Comparison of ENCODE assay signal across 8 cellular contexts in genomic region chr1:152034654-152035405, GRCh38. TPM values are rescaled to one million over a fixed set of nuclear protein-coding genes. Genes with fewer than 3 reads are reported as not detected.
DNase-seq lines count a peak whose midpoint lies in the region; ATAC-seq, FAIRE-seq and TF ChIP-seq lines count a peak whose summit lies in the region.

No MANE protein-coding gene starts in this region.

- H3K9me3 ChIP-seq in A549 (no peaks in the 10 kb centered on the region), gastroesophageal sphincter (no peaks in the 10 kb centered on the region), psoas muscle (no peaks in the 10 kb centered on the region)

- POLR2A ChIA-PET in A549 (lab: Yijun Ruan, JAX) (interaction anchor here (0.6 to 4.5 kb wide), 9 partner anchors 13 to 424 kb away, joined by 3 to 118 read pairs (median 3); partner anchors contain the start of gene THEM4), RWPE1 (lab: Yijun Ruan, JAX; ENCODE audit: low non-redundant PET) (interaction anchor here (0.6 to 2.2 kb wide), 3 partner anchors 13 to 148 kb away, joined by 3 to 8 read pairs (median 5); no protein-coding TSS in a partner anchor)

- DNase-seq in A549 (ENCODE audit: low read depth in 1 of 2, low spot score in 1 of 2) (peak; percentile 80 to 86), GM18507 (ENCODE audit: extremely low spot score, insufficient read length, low read depth) (peak; percentile 46), HS-27A (ENCODE audit: low read depth) (peak; percentile 72), RWPE1 (ENCODE audit: low spot score) (peak; percentile 79), psoas muscle (peak in 1 of 2 donors; percentile 30), midbrain (lab: John Stamatoyannopoulos, UW) (no peak)
- DNase-seq in activated T-helper 9 cell treated with anti-CD3 and anti-CD28 coated beads, Interleukin-2, amount 50 U/mL, for 16 hours (ENCODE audit: low read depth) = peak; percentile 50

- FAIRE-seq in A549 (lab: Jason Lieb, UNC) = no peak
- FAIRE-seq in GM18507 (lab: Jason Lieb, UNC) = peak; percentile 78

- H3K4me1 ChIP-seq in A549 (peaks cover 31% of the 10 kb centered on the region), gastroesophageal sphincter (peaks cover 0 to 43% (median 8%) of the 10 kb centered on the region in 3 donors), psoas muscle (peaks cover 8% of the 10 kb centered on the region)

- TF ChIP-seq EP300 in A549 (IDR thresholded peaks at IDR 0.05) (no peak), gastroesophageal sphincter (IDR thresholded peaks at IDR 0.05) (no peak)

- TF ChIP-seq POLR2A in A549 (IDR thresholded peaks at IDR 0.05; ENCODE audit: low read length) (no peak), gastroesophageal sphincter (IDR thresholded peaks at IDR 0.05) (no peak)

- CTCF ChIA-PET in A549 (lab: Yijun Ruan, JAX) (interaction anchor here (0.7 to 5.5 kb wide), 30 partner anchors 8 to 423 kb away, joined by 3 to 68 read pairs (median 7); partner anchors contain the start of gene THEM4), RWPE1 (lab: Yijun Ruan, JAX) (interaction anchor here (0.6 to 2.1 kb wide), 14 partner anchors 11 to 94 kb away, joined by 3 to 7 read pairs (median 4); no protein-coding TSS in a partner anchor)

- TF ChIP-seq CTCF in A549 (IDR thresholded peaks at IDR 0.05) = peak; percentile 73
- TF ChIP-seq CTCF in RWPE1 (conservative IDR thresholded peaks at IDR 0.05; ENCODE audit: low read depth) = peak; percentile 85
- peak; percentile 17 to 61 (median 44) for TF ChIP-seq CTCF in gastroesophageal sphincter (IDR thresholded peaks at IDR 0.05)
- TF ChIP-seq CTCF in psoas muscle (IDR thresholded peaks at IDR 0.05) = peak; percentile 47

- WGBS in A549 (ENCODE audit: missing lambda C conversion rate) = under 1% methylated on average over 8 of the region's 8 CpGs
- WGBS in gastroesophageal sphincter (ENCODE audit: low coverage in 1 of 2), 2 donors = 24 to 30% methylated on average over 2 to 5 of the region's 8 CpGs
- WGBS in psoas muscle, 3 donors = 25 to 38% (median 28%) methylated on average over 8 of the region's 8 CpGs

- H3K4me2 ChIP-seq in A549 = peak overlapping the region; percentile 99

- H3K36me3 ChIP-seq in gastroesophageal sphincter (peaks cover 0 to 38% of the 10 kb centered on the region in 2 donors), psoas muscle (ENCODE audit: insufficient read depth in 1 of 2, low read depth in 1 of 2) (peaks cover 12 to 24% of the 10 kb centered on the region in 2 donors)

- ATAC-seq in A549 (peak; percentile 44 to 59), gastroesophageal sphincter (no peak), psoas muscle (peak in 3 of 4 donors; percentile 33 to 40 (median 38))

- H3K4me3 ChIP-seq in A549 = peak overlapping the region; percentile 78
- peak overlapping the region; percentile 43 to 70 for H3K4me3 ChIP-seq in gastroesophageal sphincter
- H3K4me3 ChIP-seq in psoas muscle = peak overlapping the region; percentile 69

- intact Hi-C loops in psoas muscle (cut with DNase I) = no loop called here

- peak; percentile 44 to 54 for TF ChIP-seq RAD21 in A549 (conservative IDR thresholded peaks at IDR 0.05 in 1 of 2, IDR thresholded peaks at IDR 0.05 in 1 of 2)

- H3K27ac ChIP-seq in A549 (peak overlapping the region; percentile 98 to 100), RWPE1 (peak overlapping the region; percentile 97), gastroesophageal sphincter (peak overlapping the region in 3 of 4 donors; percentile 83 to 89 (median 89)), psoas muscle (peak overlapping the region; percentile 83)

- H3K27me3 ChIP-seq in gastroesophageal sphincter (no peaks in the 10 kb centered on the region), psoas muscle (ENCODE audit: insufficient read depth in 3 of 3, low read length in 2 of 3) (peaks cover 0 to 27% (median 0%) of the 10 kb centered on the region in 3 donors)

TF ChIP-seq in A549, 52 proteins besides CTCF, POLR2A, EP300 and RAD21:
- peak; percentile 16; the same call in 1 of the 2 replicates for TF ChIP-seq FOSB (CRISPR knock-in tag; IDR thresholded peaks at IDR 0.05)
- TF ChIP-seq SMC3 (IDR thresholded peaks at IDR 0.05) = peak; percentile 70
- 0 out of 4 replicates have a peak, but pooled peaks of 1 of the 2 experiments have one; percentile 20 for TF ChIP-seq CEBPB (IDR thresholded peaks at IDR 0.05)
- peak; percentile 84 for TF ChIP-seq GATA3 (IDR thresholded peaks at IDR 0.05; ENCODE audit: borderline replicate concordance)
- TF ChIP-seq MYC (IDR thresholded peaks at IDR 0.05; ENCODE audit: borderline replicate concordance, low read length) = 0 out of 2 replicates have a peak, but pooled peaks have one; percentile 31
- TF ChIP-seq, protein P1, sequence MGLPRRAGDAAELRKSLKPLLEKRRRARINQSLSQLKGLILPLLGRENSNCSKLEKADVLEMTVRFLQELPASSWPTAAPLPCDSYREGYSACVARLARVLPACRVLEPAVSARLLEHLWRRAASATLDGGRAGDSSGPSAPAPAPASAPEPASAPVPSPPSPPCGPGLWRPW (IDR thresholded peaks at IDR 0.05) = no peak
- no peak for TF ChIP-seq NR3C1 (IDR thresholded peaks at IDR 0.05)
- no peak for TF ChIP-seq FOSL2 (IDR thresholded peaks at IDR 0.05)
- 0 out of 2 replicates have a peak, but pooled peaks have one; percentile 35 for TF ChIP-seq FOSL2 (CRISPR knock-in tag; IDR thresholded peaks at IDR 0.05)
- peak; percentile 85; the same call in 1 of the 2 replicates for TF ChIP-seq HOXB5 (CRISPR knock-in tag; IDR thresholded peaks at IDR 0.05)
- no peak for TF ChIP-seq ELK1 (IDR thresholded peaks at IDR 0.05; ENCODE audit: low read depth, low read length)
- TF ChIP-seq HOXA7 (CRISPR knock-in tag; IDR thresholded peaks at IDR 0.05) = peak; percentile 75; the same call in 1 of the 2 replicates
- no peak for TF ChIP-seq PHF8 (IDR thresholded peaks at IDR 0.05; ENCODE audit: borderline replicate concordance, low read depth)
- TF ChIP-seq RARB (CRISPR knock-in tag; IDR thresholded peaks at IDR 0.05) = no peak; the same call in 1 of the 2 replicates
- TF ChIP-seq, protein P2, sequence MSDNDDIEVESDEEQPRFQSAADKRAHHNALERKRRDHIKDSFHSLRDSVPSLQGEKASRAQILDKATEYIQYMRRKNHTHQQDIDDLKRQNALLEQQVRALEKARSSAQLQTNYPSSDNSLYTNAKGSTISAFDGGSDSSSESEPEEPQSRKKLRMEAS (IDR thresholded peaks at IDR 0.05) = peak; percentile 75
- peak; percentile 20; the same call in 1 of the 2 replicates for TF ChIP-seq BHLHE40 (IDR thresholded peaks at IDR 0.05; ENCODE audit: low read depth, low read length)

RNA-seq across cellular contexts. Expression of gene S100A11, which starts 2.0 kb away (rescaled TPM):
- polyA plus RNA-seq in A549 (2011; rRNA removed) = 671 and 1,155 TPM in 2 replicates
- 1,193 and 1,223 TPM in 2 replicates for polyA plus RNA-seq in A549 (2012; cell fraction: cytosol; rRNA removed)
- 334 and 440 TPM in 2 replicates for polyA plus RNA-seq in A549 (2012; cell fraction: nucleus; rRNA removed)
- 1,442 to 1,531 TPM (median 1,500 TPM) in 3 replicates for polyA plus RNA-seq in A549 (2017; fragmentation: RNase III; extraction: RNeasy Plus Mini Kit Qiagen cat#74134 plus additional on column Dnase treatment)
- 584 and 703 TPM in 2 replicates for polyA minus RNA-seq in A549 (2011; rRNA and poly(A)+ RNA removed)
- 100 to 1,000 TPM in 3 of 4 donors, 10 to 100 TPM in 1; 41.9 to 183 (median 125) TPM for total RNA-seq in gastroesophageal sphincter
- 10 to 100 TPM; 36.7 to 68.5 (median 47.1) TPM for total RNA-seq in psoas muscle
- 100 to 1,000 TPM in 1 of 3 donors, 10 to 100 TPM in 2; 61.2 to 500 (median 96.1) TPM for polyA plus RNA-seq in psoas muscle

RNA-seq across cellular contexts. Expression of gene S100A10, which starts 41.2 kb away (rescaled TPM):
- polyA plus RNA-seq in A549 (2011; rRNA removed) = 505 and 515 TPM in 2 replicates
- 323 and 344 TPM in 2 replicates for polyA plus RNA-seq in A549 (2012; cell fraction: cytosol; rRNA removed)
- 72.0 and 86.0 TPM in 2 replicates for polyA plus RNA-seq in A549 (2012; cell fraction: nucleus; rRNA removed)
- 2,059 to 2,476 TPM (median 2,077 TPM) in 3 replicates for polyA plus RNA-seq in A549 (2017; fragmentation: RNase III; extraction: RNeasy Plus Mini Kit Qiagen cat#74134 plus additional on column Dnase treatment)
- 228 and 259 TPM in 2 replicates for polyA minus RNA-seq in A549 (2011; rRNA and poly(A)+ RNA removed)
- total RNA-seq in gastroesophageal sphincter = 100 to 1,000 TPM in 2 of 4 donors, 10 to 100 TPM in 2; 57.6 to 155 (median 106) TPM
- 100 to 1,000 TPM in 1 of 4 donors, 10 to 100 TPM in 3; 41.8 to 150 (median 59.9) TPM for total RNA-seq in psoas muscle
- polyA plus RNA-seq in psoas muscle = 100 to 1,000 TPM in 1 of 3 donors, 10 to 100 TPM in 2; 30.5 to 414 (median 61.6) TPM

RNA-seq across cellular contexts. Expression of gene TCHHL1, which starts 54.0 kb away (rescaled TPM):
- polyA plus RNA-seq in A549 (2011; rRNA removed) = not detected in 2 replicates
- not detected in 2 replicates for polyA plus RNA-seq in A549 (2012; cell fraction: cytosol; rRNA removed)
- not detected in 2 replicates for polyA plus RNA-seq in A549 (2012; cell fraction: nucleus; rRNA removed)
- not detected in 3 replicates for polyA plus RNA-seq in A549 (2017; fragmentation: RNase III; extraction: RNeasy Plus Mini Kit Qiagen cat#74134 plus additional on column Dnase treatment)
- not detected in 2 replicates for polyA minus RNA-seq in A549 (2011; rRNA and poly(A)+ RNA removed)
- not detected for total RNA-seq in gastroesophageal sphincter
- total RNA-seq in psoas muscle = not detected
- not detected for polyA plus RNA-seq in psoas muscle
